Comparison of ENCODE assay signal across 9 cellular contexts in the genomic region with DNA sequence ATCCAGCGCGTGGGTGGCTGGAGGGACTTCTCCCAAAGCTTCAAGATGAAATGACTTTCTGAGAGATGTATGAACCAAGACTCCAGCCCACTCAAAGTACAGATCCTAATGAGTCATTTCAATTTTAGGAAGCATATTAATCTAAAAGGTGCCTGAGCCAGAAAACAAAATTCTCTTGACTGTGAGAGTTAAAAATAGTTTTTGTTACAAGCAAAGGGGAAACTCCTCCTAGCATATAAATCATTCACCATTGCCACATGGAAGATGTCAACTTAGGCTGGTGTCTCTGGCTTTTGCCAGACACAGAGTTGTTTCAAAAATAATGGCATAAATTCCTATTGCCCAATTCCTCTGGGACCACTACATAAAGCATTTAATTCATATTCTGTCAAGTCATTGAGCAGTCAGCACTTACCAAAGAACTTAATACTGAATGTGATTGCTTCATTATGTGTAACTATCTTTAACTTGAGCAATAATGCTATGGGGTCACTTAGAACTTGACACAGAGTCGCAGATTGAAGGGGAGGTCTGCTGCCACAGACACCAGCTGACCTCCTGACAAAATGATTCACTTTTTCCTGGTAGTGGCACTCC.
DNase-seq lines count a peak whose midpoint lies in the region; ATAC-seq and TF ChIP-seq lines count a peak whose summit lies in the region.
"Had no signal": no experiment of that assay in that cellular context is flagged by ENCODE, and none has a peak within 500 bp of the region (broad histone marks: within the 10 kb centered on the region; RNA-seq: fewer than 3 reads in every experiment).

No MANE protein-coding gene starts in this region.

- no peak overlapping the region for H3K4me3 ChIP-seq in muscle layer of colon (ENCODE audit: low read depth in 1 of 2, low read length in 2 of 2)
- H3K4me3 ChIP-seq: A549 had no signal

- H3K27me3 Mint-ChIP-seq in T-helper 1 cell treated with Interleukin-12 subunit alpha and Interleukin-12 subunit beta and Interleukin-4 antibody, amounts not matched to agents 30 μg/mL and 1 μg/mL, for 36 hours (ENCODE audit: low read depth), result peaks cover 5% of the 10 kb centered on the region

- peak; percentile 44 for ATAC-seq in HG02885 (IDR thresholded peaks at IDR 0.05; ENCODE audit: poor library complexity, unreplicated experiment)
- no peak for ATAC-seq in left colon
- ATAC-seq: A549 had no signal

- H3K36me3 ChIP-seq in muscle layer of colon (ENCODE audit: insufficient read depth, low read length), result no peaks in the 10 kb centered on the region

- no peaks in the 10 kb centered on the region for H3K27me3 ChIP-seq in muscle layer of colon (ENCODE audit: control insufficient read depth in 1 of 2, insufficient read depth in 2 of 2, low read length in 2 of 2)

- peaks cover 2% of the 10 kb centered on the region for H3K36me3 Mint-ChIP-seq in T-helper 1 cell treated with Interleukin-12 subunit alpha and Interleukin-12 subunit beta and Interleukin-4 antibody, amounts not matched to agents 30 μg/mL and 1 μg/mL, for 36 hours (ENCODE audit: low read depth)

- peaks cover 14% of the 10 kb centered on the region for H3K4me1 Mint-ChIP-seq in T-helper 1 cell treated with Interleukin-12 subunit alpha and Interleukin-12 subunit beta and Interleukin-4 antibody, amounts not matched to agents 30 μg/mL and 1 μg/mL, for 36 hours (ENCODE audit: low read depth)

- H3K9me3 Mint-ChIP-seq in T-helper 1 cell treated with Interleukin-12 subunit alpha and Interleukin-12 subunit beta and Interleukin-4 antibody, amounts not matched to agents 30 μg/mL and 1 μg/mL, for 36 hours, result peaks cover 3% of the 10 kb centered on the region

- DNase-seq in T-helper 1 cell (no peak), GM13977 (ENCODE audit: low spot score) (no peak), NCI-H2196 treated with DMSO at 0.1 percent for 48 hours (lab: John Stamatoyannopoulos, UW; ENCODE audit: unreplicated experiment) (no peak), left colon (no peak)
- peak; percentile 14 to 21 for DNase-seq in activated CD4-positive, alpha-beta T cell treated with anti-CD3 and anti-CD28 coated beads, Interleukin-2, amount 50 U/mL, for 48 hours

- intact Hi-C loops in left colon (cut with DNase I, micrococcal nuclease), result no loop called here

- H3K27ac ChIP-seq in muscle layer of colon (ENCODE audit: low read depth, low read length), result peak overlapping the region; percentile 37
- H3K27ac ChIP-seq: A549 had no signal

- in situ Hi-C loops in GM13977 (cut with MboI; ENCODE audit: low pct_unique_long_range_greater_than_20kb, low sequenced_read_pairs, unreplicated experiment), result no loop called here

- no peak overlapping the region for H3K9ac ChIP-seq in muscle layer of colon (ENCODE audit: low read length)

- peak overlapping the region; percentile 30 for H3K4me3 Mint-ChIP-seq in T-helper 1 cell treated with Interleukin-12 subunit alpha and Interleukin-12 subunit beta and Interleukin-4 antibody, amounts not matched to agents 30 μg/mL and 1 μg/mL, for 36 hours

- TF ChIP-seq CTCF in GM13977 (IDR thresholded peaks at IDR 0.05; ENCODE audit: extremely low read depth, insufficient read depth, missing control alignments), result no peak

- peak overlapping the region; percentile 68 for H3K27ac Mint-ChIP-seq in T-helper 1 cell treated with Interleukin-12 subunit alpha and Interleukin-12 subunit beta and Interleukin-4 antibody, amounts not matched to agents 30 μg/mL and 1 μg/mL, for 36 hours

- peaks cover 10% of the 10 kb centered on the region for H3K4me1 ChIP-seq in muscle layer of colon (ENCODE audit: insufficient read depth, low read length)
- H3K4me1 ChIP-seq: A549 had no signal

- H3K9me3 ChIP-seq in muscle layer of colon (ENCODE audit: low read length), result no peaks in the 10 kb centered on the region
- H3K9me3 ChIP-seq: A549 had no signal

Comparison
In these comparisons a context has a peak if more than half of its experiments do, and no peak if none do; other contexts are left out.
1. DNase-seq: peak in activated CD4-positive, alpha-beta T cell treated with anti-CD3 and anti-CD28 coated beads, Interleukin-2, amount 50 U/mL, for 48 hours (2 of 2); none in T-helper 1 cell (0 of 5), GM13977 (single experiment), NCI-H2196 treated with DMSO at 0.1 percent for 48 hours (single experiment) and left colon (0 of 2).